ENCODE assay signal across 15 cellular contexts in the genomic region with DNA sequence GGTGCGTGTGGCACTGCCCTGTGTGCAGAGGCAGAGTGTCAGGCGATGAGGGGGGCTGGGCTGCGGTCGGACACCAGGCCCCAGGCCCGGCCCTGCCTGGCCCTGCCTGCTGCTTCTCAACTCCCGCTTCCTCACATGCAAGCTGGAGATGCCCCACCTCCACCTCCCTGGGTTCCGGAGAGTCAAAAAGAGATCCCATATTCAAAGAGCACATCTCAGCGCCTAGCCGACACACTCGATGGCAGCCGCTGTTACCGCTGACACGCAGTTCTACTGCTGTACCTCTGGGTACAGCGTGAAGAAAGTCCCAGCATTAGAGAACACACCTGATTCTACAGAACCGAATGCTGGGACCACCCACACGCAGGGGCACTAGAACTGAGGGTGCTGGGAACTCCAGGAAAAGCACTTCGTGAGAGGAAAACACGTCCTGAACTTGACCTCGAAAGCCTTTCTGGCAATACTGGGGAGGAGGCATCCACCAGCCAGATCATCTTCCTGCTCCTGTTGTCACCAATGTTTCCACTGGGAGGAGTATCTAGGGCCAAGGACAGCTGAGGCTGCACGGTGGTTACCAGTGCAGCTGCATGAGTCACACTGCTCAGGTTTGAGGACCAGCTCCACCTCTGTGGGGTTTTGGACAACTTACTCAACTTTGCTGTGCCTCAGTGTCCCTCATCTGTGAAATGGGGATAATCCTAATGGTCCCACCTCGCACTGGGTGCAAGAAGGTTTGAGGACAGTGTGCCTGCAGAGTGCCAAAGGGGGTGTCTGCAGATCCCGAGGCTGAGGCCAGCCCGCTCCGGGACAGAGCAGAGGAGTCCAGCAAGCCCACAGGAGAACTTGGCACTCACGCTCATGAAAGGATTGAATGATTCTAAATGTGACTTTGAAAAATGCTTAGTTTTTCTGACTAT.
DNase-seq lines count a peak whose midpoint lies in the region; ATAC-seq, FAIRE-seq and TF ChIP-seq lines count a peak whose summit lies in the region.
"Had no signal": no experiment of that assay in that cellular context is flagged by ENCODE, and none has a peak within 500 bp of the region (broad histone marks: within the 10 kb centered on the region; RNA-seq: fewer than 3 reads in every experiment).

No MANE protein-coding gene starts in this region.

- H3K9ac ChIP-seq in HepG2 (ENCODE audit: insufficient read depth, low read depth, low read length) (no peak overlapping the region), kidney (ENCODE audit: low read length in 2 of 2) (no peak overlapping the region)
- H3K9ac ChIP-seq: parathyroid adenoma had no signal

- FAIRE-seq in HepG2 (lab: Jason Lieb, UNC) (peak; percentile 63), kidney (lab: Jason Lieb, UNC) (no peak)

- H3K4me1 Mint-ChIP-seq in stimulated activated naive CD8-positive, alpha-beta T cell treated with anti-CD3 and anti-CD28 coated beads, Interleukin-15, Interleukin-2, amounts not matched to agents 100 ng/mL and 50 ng/mL, for 24 hours (ENCODE audit: low read depth): peaks cover 3% of the 10 kb centered on the region
- H3K4me1 Mint-ChIP-seq in activated T-helper 17 cell treated with anti-CD3 and anti-CD28 coated beads, Interleukin-2, amount 50 U/mL, for 72 hours: no peaks in the 10 kb centered on the region
- H3K4me1 Mint-ChIP-seq: activated CD4-positive, alpha-beta T cell treated with anti-CD3 and anti-CD28 coated beads for 36 hours had no signal

- no TSS peak for BruUV-seq in HepG2 (replicated peaks; lab: Mats Ljungman, UMichigan)

- H3K4me1 ChIP-seq in HepG2 (ENCODE audit: insufficient read depth, low read length) (peaks cover 8% of the 10 kb centered on the region; the same call in 1 of the 2 replicates), kidney (ENCODE audit: control insufficient read depth in 1 of 2, insufficient read depth in 1 of 2, low read depth in 1 of 2, low read length in 2 of 2) (peaks cover 0 to 2% of the 10 kb centered on the region in 2 donors)
- H3K4me1 ChIP-seq: parathyroid adenoma had no signal

- no peaks in the 10 kb centered on the region for H3K27me3 Mint-ChIP-seq in stimulated activated naive CD8-positive, alpha-beta T cell treated with anti-CD3 and anti-CD28 coated beads, Interleukin-15, Interleukin-2, amounts not matched to agents 100 ng/mL and 50 ng/mL, for 24 hours
- no peaks in the 10 kb centered on the region for H3K27me3 Mint-ChIP-seq in activated T-helper 17 cell treated with anti-CD3 and anti-CD28 coated beads, Interleukin-2, amount 50 U/mL, for 72 hours
- H3K27me3 Mint-ChIP-seq: activated CD4-positive, alpha-beta T cell treated with anti-CD3 and anti-CD28 coated beads for 36 hours had no signal

- H3K4me3 Mint-ChIP-seq in stimulated activated naive CD8-positive, alpha-beta T cell treated with anti-CD3 and anti-CD28 coated beads, Interleukin-15, Interleukin-2, amounts not matched to agents 100 ng/mL and 50 ng/mL, for 24 hours: no peak overlapping the region
- H3K4me3 Mint-ChIP-seq in activated T-helper 17 cell treated with anti-CD3 and anti-CD28 coated beads, Interleukin-2, amount 50 U/mL, for 72 hours: no peak overlapping the region
- H3K4me3 Mint-ChIP-seq: activated CD4-positive, alpha-beta T cell treated with anti-CD3 and anti-CD28 coated beads for 36 hours; activated T-cell treated with anti-CD3 and anti-CD28 coated beads, Interleukin-2, amount 50 U/mL, for 4 hours had no signal

- intact Hi-C loops in HepG2 (cut with micrococcal nuclease; ENCODE audit: unreplicated experiment) (no loop called here), kidney (cut with DNase I) (no loop called here)

- peak; percentile 44 for TF ChIP-seq CTCF in HepG2 (CRISPR knock-in tag; IDR thresholded peaks at IDR 0.05)
- TF ChIP-seq CTCF in kidney (IDR thresholded peaks at IDR 0.05; ENCODE audit: borderline replicate concordance, extremely low read depth, insufficient read depth): no peak

- TF ChIP-seq EP300 in HepG2 (IDR thresholded peaks at IDR 0.05; ENCODE audit: low read depth in 2 of 2, low read length in 2 of 2) (no peak), HepG2 (CRISPR knock-in tag; IDR thresholded peaks at IDR 0.05; ENCODE audit: borderline replicate concordance) (no peak)

- in situ Hi-C loops in HepG2 (cut with HindIII; ENCODE audit: extremely low pct_ligation_motif_present, low pct_unique_long_range_greater_than_20kb): no loop called here

- TF ChIP-seq RAD21 in HepG2 (CRISPR knock-in tag; IDR thresholded peaks at IDR 0.05): peak; percentile 18; the same call in 1 of the 2 replicates

- H3K36me3 ChIP-seq in HepG2 (replicated peaks in 1 of 2; ENCODE audit: control insufficient read depth in 1 of 2, insufficient read depth in 2 of 2, low read length in 2 of 2): peaks cover 24 to 64% of the 10 kb centered on the region in 2 experiments
- peaks cover 31 to 36% of the 10 kb centered on the region in 2 donors for H3K36me3 ChIP-seq in kidney (ENCODE audit: control insufficient read depth in 1 of 2, insufficient read depth in 2 of 2, low read length in 2 of 2)

- TF ChIP-seq POLR2A in HepG2 (IDR thresholded peaks at IDR 0.05; ENCODE audit: insufficient read depth in 1 of 2, low read depth in 2 of 2, low read length in 2 of 2): no peak

- no peaks in the 10 kb centered on the region for H3K9me3 Mint-ChIP-seq in stimulated activated naive CD8-positive, alpha-beta T cell treated with anti-CD3 and anti-CD28 coated beads, Interleukin-15, Interleukin-2, amounts not matched to agents 100 ng/mL and 50 ng/mL, for 24 hours
- no peaks in the 10 kb centered on the region for H3K9me3 Mint-ChIP-seq in activated T-helper 17 cell treated with anti-CD3 and anti-CD28 coated beads, Interleukin-2, amount 50 U/mL, for 72 hours
- H3K9me3 Mint-ChIP-seq: activated T-cell treated with anti-CD3 and anti-CD28 coated beads, Interleukin-2, amount 50 U/mL, for 4 hours had no signal

- DNase-seq in stimulated activated naive CD8-positive, alpha-beta T cell treated with anti-CD3 and anti-CD28 coated beads, Interleukin-15, Interleukin-2, amounts not matched to agents 100 U/mL and 50 U/mL, for 24 hours: no peak
- DNase-seq in HepG2 (ENCODE audit: low spot score): peak; percentile 61
- DNase-seq in kidney: no peak
- no peak for DNase-seq in activated CD4-positive, CD25-positive, alpha-beta regulatory T cell (lab: John Stamatoyannopoulos, UW)
- DNase-seq in NCI-H2081 (lab: John Stamatoyannopoulos, UW): no peak
- DNase-seq: activated CD4-positive, alpha-beta T cell treated with anti-CD3 and anti-CD28 coated beads for 36 hours; activated T-cell treated with anti-CD3 and anti-CD28 coated beads, Interleukin-2, amount 50 U/mL, for 4 hours; KG1; NCI-H1436 treated with DMSO at 0.1 percent for 48 hours; stimulated activated naive CD4-positive, alpha-beta T cell treated with Interleukin-2 at 50 U/mL for 16 hours; T-helper 9 cell had no signal

- H3K27ac ChIP-seq in HepG2 (ENCODE audit: extremely low read length, insufficient read depth, low read length) (no peak overlapping the region), kidney (ENCODE audit: low read depth in 2 of 2, low read length in 2 of 2) (no peak overlapping the region)
- H3K27ac ChIP-seq: parathyroid adenoma had no signal

- H3K27me3 ChIP-seq in HepG2 (ENCODE audit: control insufficient read depth in 1 of 2, insufficient read depth in 2 of 2, low read length in 2 of 2): no peaks in the 10 kb centered on the region

- no peak overlapping the region for H3K4me2 ChIP-seq in HepG2 (ENCODE audit: low read depth, low read length)

- H3K27ac Mint-ChIP-seq in stimulated activated naive CD8-positive, alpha-beta T cell treated with anti-CD3 and anti-CD28 coated beads, Interleukin-15, Interleukin-2, amounts not matched to agents 100 ng/mL and 50 ng/mL, for 24 hours: peak overlapping the region; percentile 65
- H3K27ac Mint-ChIP-seq in activated T-helper 17 cell treated with anti-CD3 and anti-CD28 coated beads, Interleukin-2, amount 50 U/mL, for 72 hours: no peak overlapping the region
- H3K27ac Mint-ChIP-seq: activated CD4-positive, alpha-beta T cell treated with anti-CD3 and anti-CD28 coated beads for 36 hours had no signal

- ATAC-seq in stimulated activated naive CD8-positive, alpha-beta T cell treated with anti-CD3 and anti-CD28 coated beads, Interleukin-15, Interleukin-2, amounts not matched to agents 100 U/mL and 50 U/mL, for 24 hours: no peak
- ATAC-seq in activated T-helper 17 cell treated with anti-CD3 and anti-CD28 coated beads, Interleukin-2, amount 50 U/mL, for 72 hours (replicated peaks): peak; percentile 70
- ATAC-seq in HepG2: peak; percentile 79
- no peak for ATAC-seq in HG03432 (IDR thresholded peaks at IDR 0.05; ENCODE audit: unreplicated experiment)
- ATAC-seq: activated CD4-positive, alpha-beta T cell treated with anti-CD3 and anti-CD28 coated beads for 36 hours had no signal

- H3K79me2 ChIP-seq in HepG2 (ENCODE audit: insufficient read depth, low read length): no peaks in the 10 kb centered on the region
- H3K79me2 ChIP-seq: parathyroid adenoma had no signal

- H3K4me3 ChIP-seq in HepG2 (replicated peaks in 1 of 3; ENCODE audit: insufficient read depth in 1 of 3, low read depth in 2 of 3, low read length in 3 of 3) (no peak overlapping the region), kidney (ENCODE audit: low read length in 2 of 2) (no peak overlapping the region)

- POLR2A ChIA-PET in HepG2 (lab: Yijun Ruan, JAX): no interaction called here

- peaks cover 41% of the 10 kb centered on the region for H3K36me3 Mint-ChIP-seq in stimulated activated naive CD8-positive, alpha-beta T cell treated with anti-CD3 and anti-CD28 coated beads, Interleukin-15, Interleukin-2, amounts not matched to agents 100 ng/mL and 50 ng/mL, for 24 hours (ENCODE audit: low read depth)
- H3K36me3 Mint-ChIP-seq in activated T-helper 17 cell treated with anti-CD3 and anti-CD28 coated beads, Interleukin-2, amount 50 U/mL, for 72 hours (ENCODE audit: low read depth): peaks cover 100% of the 10 kb centered on the region

- WGBS in HepG2 (ENCODE audit: low lambda C conversion rate): 92% methylated on average over 20 of the region's 25 CpGs

- H3K9me3 ChIP-seq in HepG2 (ENCODE audit: low read length) (no peaks in the 10 kb centered on the region), kidney (ENCODE audit: control insufficient read depth in 1 of 2, low read length in 2 of 2) (no peaks in the 10 kb centered on the region)

- CTCF ChIA-PET in HepG2 (lab: Yijun Ruan, JAX; ENCODE audit: low intra/inter-chr PET ratio, low total read pairs): no interaction called here

- H4K20me1 ChIP-seq in HepG2 (ENCODE audit: insufficient read depth, low read length): no peaks in the 10 kb centered on the region

- no peak overlapping the region for H2AFZ ChIP-seq in HepG2 (ENCODE audit: low read length)
- H2AFZ ChIP-seq: parathyroid adenoma had no signal

TF ChIP-seq in HepG2, 621 proteins besides CTCF, POLR2A, EP300 and RAD21 (continues in another document):
- TF ChIP-seq JUND (CRISPR knock-in tag; IDR thresholded peaks at IDR 0.05) (0 out of 2 replicates have a peak, but pooled peaks have one; percentile 20), MTA3 (CRISPR knock-in tag; IDR thresholded peaks at IDR 0.05) (no peak), SRSF1 (optimal IDR thresholded peaks at IDR 0.05; ENCODE audit: low read depth, low read length) (no peak)

Comparison
In these comparisons a context has a peak if more than half of its experiments do, and no peak if none do; other contexts are left out.
1. ATAC-seq: peak in activated T-helper 17 cell treated with anti-CD3 and anti-CD28 coated beads, Interleukin-2, amount 50 U/mL, for 72 hours (single experiment) and HepG2 (single experiment); none in stimulated activated naive CD8-positive, alpha-beta T cell treated with anti-CD3 and anti-CD28 coated beads, Interleukin-15, Interleukin-2, amounts not matched to agents 100 U/mL and 50 U/mL, for 24 hours (single experiment) and HG03432 (single experiment).